8 cellular contexts compared by ENCODE assay signal in the genomic region with DNA sequence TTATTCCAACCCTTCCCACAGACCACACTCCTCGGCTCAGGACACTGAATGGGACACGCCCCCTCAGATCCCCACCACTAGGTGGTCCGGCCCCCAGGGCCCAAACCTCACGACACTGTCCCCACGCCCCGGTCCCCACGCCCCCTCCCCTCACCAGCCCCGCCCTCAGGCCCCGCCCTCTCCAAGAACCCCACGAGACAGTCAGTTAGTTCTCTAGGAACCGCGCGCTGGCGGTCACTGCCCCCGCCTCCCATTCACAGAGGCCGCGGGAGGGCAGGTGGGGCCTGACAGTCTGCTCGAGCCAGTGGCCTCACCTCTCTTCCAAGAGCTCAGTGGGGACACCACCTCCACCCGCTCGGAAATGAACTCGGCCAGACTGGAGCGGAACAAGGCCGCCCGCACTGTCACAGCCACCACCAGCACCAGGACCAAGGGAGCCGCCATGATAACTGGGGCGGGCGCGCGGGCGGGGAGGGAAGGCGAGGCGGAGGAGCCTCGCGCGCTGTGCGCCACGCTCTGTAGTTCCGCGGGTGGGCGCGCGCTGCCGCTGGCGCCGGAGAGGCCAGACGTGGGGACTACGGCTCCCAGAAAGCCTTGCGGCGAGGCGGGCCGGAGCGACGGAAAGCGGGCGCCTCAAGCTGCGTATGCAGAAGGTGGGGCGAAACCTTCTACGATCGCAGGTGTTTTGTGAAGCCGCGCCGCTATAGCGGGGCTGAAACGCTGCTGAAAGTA. TPM values are rescaled to one million over a fixed set of nuclear protein-coding genes. Genes with fewer than 3 reads are reported as not detected.
DNase-seq lines count a peak whose midpoint lies in the region; ATAC-seq and TF ChIP-seq lines count a peak whose summit lies in the region.

A gene with protein sequence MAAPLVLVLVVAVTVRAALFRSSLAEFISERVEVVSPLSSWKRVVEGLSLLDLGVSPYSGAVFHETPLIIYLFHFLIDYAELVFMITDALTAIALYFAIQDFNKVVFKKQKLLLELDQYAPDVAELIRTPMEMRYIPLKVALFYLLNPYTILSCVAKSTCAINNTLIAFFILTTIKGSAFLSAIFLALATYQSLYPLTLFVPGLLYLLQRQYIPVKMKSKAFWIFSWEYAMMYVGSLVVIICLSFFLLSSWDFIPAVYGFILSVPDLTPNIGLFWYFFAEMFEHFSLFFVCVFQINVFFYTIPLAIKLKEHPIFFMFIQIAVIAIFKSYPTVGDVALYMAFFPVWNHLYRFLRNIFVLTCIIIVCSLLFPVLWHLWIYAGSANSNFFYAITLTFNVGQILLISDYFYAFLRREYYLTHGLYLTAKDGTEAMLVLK (minus strand): TSS at position 451 of the 732 bp plus-strand sequence. CDS start 7 bp downstream, at position 444.

- peak; percentile 89 for ATAC-seq in HG03460 (IDR thresholded peaks at IDR 0.05; ENCODE audit: unreplicated experiment)

- DNase-seq in GM19240 (ENCODE audit: insufficient read length, low spot score): peak; percentile 82
- peak; percentile 93 to 99 for DNase-seq in NCI-H526 (lab: John Stamatoyannopoulos, UW)
- peak; percentile 99 for DNase-seq in activated CD4-positive, alpha-beta T cell treated with anti-CD3 and anti-CD28 coated beads, Interleukin-2, amount 10 ng/mL, durations not matched to agents 24 days and 14 days
- DNase-seq in coronary artery (ENCODE audit: low spot score): peak; percentile 94
- peak; percentile 99 for DNase-seq in left kidney (ENCODE audit: low read depth, low spot score)
- DNase-seq in stimulated activated CD4-positive, alpha-beta T cell treated with anti-CD3 and anti-CD28 coated beads, Interleukin-2, amount 100 ng/mL, for 24 hours: peak; percentile 94 to 96

- peaks cover 6% of the 10 kb centered on the region; the same call in 1 of the 2 replicates for H4K20me1 ChIP-seq in BLaER1

- peaks cover 25% of the 10 kb centered on the region for H3K4me1 Mint-ChIP-seq in activated CD4-positive, alpha-beta T cell treated with anti-CD3 and anti-CD28 coated beads, Interleukin-2, amount 10 ng/mL, durations not matched to agents 24 days and 14 days

- H3K4me3 Mint-ChIP-seq in activated CD4-positive, alpha-beta T cell treated with anti-CD3 and anti-CD28 coated beads, Interleukin-2, amount 10 ng/mL, durations not matched to agents 24 days and 14 days: peak within 1 kb of the TSS; percentile 92

- no peaks in the 10 kb centered on the region for H3K36me3 ChIP-seq in BLaER1

- H3K9me3 ChIP-seq in BLaER1: no peaks in the 10 kb centered on the region

- intact Hi-C loops in activated CD4-positive, alpha-beta T cell treated with anti-CD3 and anti-CD28 coated beads, Interleukin-2, amount 10 ng/mL, durations not matched to agents 24 days and 14 days (cut with micrococcal nuclease): loop anchor here (1.0 to 5.0 kb wide), 5 partner anchors 27 to 565 kb away; a partner anchor contains a TSS

- H3K36me3 Mint-ChIP-seq in activated CD4-positive, alpha-beta T cell treated with anti-CD3 and anti-CD28 coated beads, Interleukin-2, amount 10 ng/mL, durations not matched to agents 24 days and 14 days (ENCODE audit: low read depth): peaks cover 2% of the 10 kb centered on the region

- H3K9ac ChIP-seq in BLaER1: peak within 1 kb of the TSS; percentile 84

- H3K27ac ChIP-seq in BLaER1 (peak within 1 kb of the TSS; percentile 60), coronary artery (peak within 1 kb of the TSS; percentile 64 to 79)

- H3K27ac Mint-ChIP-seq in activated CD4-positive, alpha-beta T cell treated with anti-CD3 and anti-CD28 coated beads, Interleukin-2, amount 10 ng/mL, durations not matched to agents 24 days and 14 days: peak within 1 kb of the TSS; percentile 98

- H3K4me1 ChIP-seq in BLaER1: peaks cover 24% of the 10 kb centered on the region

- H3K4me3 ChIP-seq in BLaER1 (peak within 1 kb of the TSS; percentile 76), coronary artery (peak within 1 kb of the TSS; percentile 86)

- no peaks in the 10 kb centered on the region for H3K27me3 Mint-ChIP-seq in activated CD4-positive, alpha-beta T cell treated with anti-CD3 and anti-CD28 coated beads, Interleukin-2, amount 10 ng/mL, durations not matched to agents 24 days and 14 days

- TF ChIP-seq CTCF in coronary artery (IDR thresholded peaks at IDR 0.05): no peak

- no peaks in the 10 kb centered on the region for H3K27me3 ChIP-seq in BLaER1

- H3K9me3 Mint-ChIP-seq in activated CD4-positive, alpha-beta T cell treated with anti-CD3 and anti-CD28 coated beads, Interleukin-2, amount 10 ng/mL, durations not matched to agents 24 days and 14 days: no peaks in the 10 kb centered on the region

- H3K4me2 ChIP-seq in BLaER1: peak within 1 kb of the TSS; percentile 94

RNA-seq across cellular contexts. Expression of the gene that starts here (rescaled TPM):
- total RNA-seq in activated CD4-positive, alpha-beta T cell treated with anti-CD3 and anti-CD28 coated beads, Interleukin-2, amount 10 ng/mL, durations not matched to agents 24 days and 14 days: 26.4 and 27.1 TPM in 2 replicates

Comparison
In these comparisons a context has a peak if more than half of its experiments do, and no peak if none do; other contexts are left out.
1. Peak in every context shown above with its lines: DNase-seq, ATAC-seq, H3K4me3 ChIP-seq and H3K27ac ChIP-seq.